Comparison of ENCODE assay signal across 14 cellular contexts in the genomic region with DNA sequence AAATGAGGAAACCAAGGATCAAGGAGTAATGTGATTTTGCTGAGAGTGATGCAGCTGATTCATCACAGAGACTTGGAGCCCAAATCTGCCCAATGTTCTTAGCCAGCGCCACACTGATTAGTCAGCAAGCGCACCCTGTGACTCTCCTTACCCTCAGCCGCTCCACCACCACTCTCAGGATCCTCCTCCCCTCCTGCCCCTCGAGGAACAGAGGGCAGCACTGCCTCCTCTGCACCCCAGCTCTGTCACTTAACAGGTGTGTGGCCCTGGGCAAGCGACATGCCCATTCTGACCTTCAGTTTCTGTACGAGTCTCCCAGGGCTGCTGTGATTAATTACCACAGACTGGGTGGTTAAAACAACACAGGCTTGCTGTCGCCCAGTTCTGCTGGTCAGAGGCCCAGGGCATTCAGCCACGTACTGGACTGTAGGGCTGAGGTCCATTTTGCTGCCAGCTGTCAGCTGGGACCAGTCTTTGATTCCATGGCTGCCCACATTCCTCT. TPM values are rescaled to one million over a fixed set of nuclear protein-coding genes. Genes with fewer than 3 reads are reported as not detected.
DNase-seq lines count a peak whose midpoint lies in the region; ATAC-seq and TF ChIP-seq lines count a peak whose summit lies in the region.
"Had no signal": no experiment of that assay in that cellular context is flagged by ENCODE, and none has a peak within 500 bp of the region (broad histone marks: within the 10 kb centered on the region; RNA-seq: fewer than 3 reads in every experiment).

No MANE protein-coding gene starts in this region.

- no peak overlapping the region for H3K4me3 ChIP-seq in fibroblast of the aortic adventitia (ENCODE audit: low read depth, low read length)
- H3K4me3 ChIP-seq: K562, uterus had no signal

- H3K79me2 ChIP-seq in H9 (ENCODE audit: insufficient read depth, low read length), result no peaks in the 10 kb centered on the region

- no peak overlapping the region for H3K23ac ChIP-seq in H9 (ENCODE audit: insufficient read length, low read depth, low read length)

- H2BK15ac ChIP-seq in H9 (ENCODE audit: low read depth, low read length), result no peak overlapping the region

- no peak overlapping the region for H2BK5ac ChIP-seq in H9 (ENCODE audit: insufficient read length, low read length)

- no peak overlapping the region; the same call in 1 of the 2 replicates for H3K14ac ChIP-seq in H9 (ENCODE audit: insufficient read depth, low read length)

- H3K4me1 ChIP-seq in H9 (ENCODE audit: insufficient read depth, low read length), result no peaks in the 10 kb centered on the region
- H3K4me1 ChIP-seq: uterus had no signal

- H3K4ac ChIP-seq in H9 (ENCODE audit: low read depth, low read length), result no peak overlapping the region

- no peaks in the 10 kb centered on the region for H3K79me1 ChIP-seq in H9 (ENCODE audit: insufficient read depth, low read depth, low read length, poor library complexity, severe bottlenecking)

- no peak overlapping the region for H4K5ac ChIP-seq in H9 (ENCODE audit: insufficient read length, low read depth, low read length)

- H4K91ac ChIP-seq in H9 (ENCODE audit: insufficient read length, low read depth, low read length), result no peak overlapping the region

- ATAC-seq in HG03354 (IDR thresholded peaks at IDR 0.05; ENCODE audit: poor library complexity, severe bottlenecking, unreplicated experiment), result no peak
- ATAC-seq: K562 had no signal

- H3K9me3 ChIP-seq in H9 (ENCODE audit: control insufficient read depth, low read depth, low read length), result no peaks in the 10 kb centered on the region
- H3K9me3 ChIP-seq: uterus had no signal

- H3K27ac ChIP-seq in H9 (ENCODE audit: insufficient read length, low read depth, low read length), result no peak overlapping the region
- H3K27ac ChIP-seq: uterus had no signal

- no peak overlapping the region for H2BK120ac ChIP-seq in H9 (ENCODE audit: low read depth, low read length, poor library complexity, severe bottlenecking)

- no peak overlapping the region for H3K56ac ChIP-seq in H9 (ENCODE audit: insufficient read length, low read depth, low read length)

- no peak overlapping the region for H4K8ac ChIP-seq in H9 (replicated peaks; ENCODE audit: insufficient read length, low read depth, low read length)

- no peaks in the 10 kb centered on the region for H3K27me3 ChIP-seq in H9 (ENCODE audit: insufficient read depth, low read length)
- H3K27me3 ChIP-seq: uterus had no signal

- H3T11ph ChIP-seq in H9 (ENCODE audit: low read length), result no peak overlapping the region

- no peak overlapping the region for H2AK5ac ChIP-seq in H9 (ENCODE audit: insufficient read length, low read length)

- H3K27me3 Mint-ChIP-seq in H9 (ENCODE audit: low read depth), result peaks cover 13% of the 10 kb centered on the region

- no peak overlapping the region for H2AFZ ChIP-seq in H9 (ENCODE audit: low read length)

- no peak overlapping the region for H2BK20ac ChIP-seq in H9 (ENCODE audit: low read depth, low read length, poor library complexity, severe bottlenecking)

- no peak overlapping the region for H3K9ac ChIP-seq in H9 (ENCODE audit: extremely low read depth, insufficient read length, low read length)

- H3K4me2 ChIP-seq in H9 (ENCODE audit: insufficient read depth, insufficient read length, low read length), result no peak overlapping the region

- TF ChIP-seq CTCF in H9 (conservative IDR thresholded peaks at IDR 0.05) (no peak), fibroblast of the aortic adventitia (IDR thresholded peaks at IDR 0.05; ENCODE audit: insufficient read depth, low read length) (no peak)

- no peaks in the 10 kb centered on the region for H3K23me2 ChIP-seq in H9 (ENCODE audit: insufficient read length, low read depth, low read length, poor library complexity, severe bottlenecking)

- H2BK12ac ChIP-seq in H9 (ENCODE audit: insufficient read length, low read depth, low read length), result no peak overlapping the region

- no CpG with 5 or more reads among the region's 8 CpGs for WGBS in H9 (ENCODE audit: extremely low coverage, insufficient read length, low lambda C conversion rate)

- H3K36me3 Mint-ChIP-seq in H9 (ENCODE audit: insufficient read depth in 1 of 3, low read depth in 3 of 3), result peaks cover 0 to 6% (median 5%) of the 10 kb centered on the region in 3 experiments; a peak in 3 of 7 replicates

- no peaks in the 10 kb centered on the region for H4K20me1 ChIP-seq in H9 (ENCODE audit: control insufficient read depth, insufficient read depth, insufficient read length)

- H3K9me3 Mint-ChIP-seq in H9, result peaks cover 9% of the 10 kb centered on the region in 2 experiments

- peak overlapping the region; percentile 50 for H3K18ac ChIP-seq in H9 (ENCODE audit: insufficient read length, low read depth, low read length)

- no peak for DNase-seq in H9
- DNase-seq in amniotic epithelial cell (ENCODE audit: low read depth), result peak; percentile 72
- DNase-seq in fibroblast of the aortic adventitia (ENCODE audit: low read depth), result peak; percentile 87
- DNase-seq in stromal cell of bone marrow (ENCODE audit: low read depth), result peak; percentile 80
- no peak for DNase-seq in cerebellar cortex (ENCODE audit: low spot score)
- DNase-seq in SIG-M5 treated with dmso at 0.1 percent for 504 hours (lab: John Stamatoyannopoulos, UW; ENCODE audit: unreplicated experiment), result no peak
- DNase-seq: effector CD4-positive, alpha-beta T cell; GF-D8; NCI-H146; OCI-M1; uterus had no signal

- H3K4me1 Mint-ChIP-seq in H9, result peaks cover 10 to 11% of the 10 kb centered on the region in 2 experiments

- H3K4me3 Mint-ChIP-seq in H9, result no peak overlapping the region
- H3K4me3 Mint-ChIP-seq: T-helper 1 cell treated with Interleukin-12 subunit alpha and Interleukin-12 subunit beta and Interleukin-4 antibody, amounts not matched to agents 30 μg/mL and 1 μg/mL, for 36 hours had no signal

- no peak overlapping the region for H3K27ac Mint-ChIP-seq in H9
- H3K27ac Mint-ChIP-seq: T-helper 1 cell treated with Interleukin-12 subunit alpha and Interleukin-12 subunit beta and Interleukin-4 antibody, amounts not matched to agents 30 μg/mL and 1 μg/mL, for 36 hours had no signal

RNA-seq across cellular contexts. Expression of a gene that starts 36.1 kb away (rescaled TPM):
- total RNA-seq in H9 (2021) (0.31 and 0.74 TPM in 2 replicates), fibroblast of the aortic adventitia (ENCODE audit: low replicate concordance) (7.4 and 20.6 TPM in 2 replicates)

Comparison
In these comparisons a context has a peak if more than half of its experiments do, and no peak if none do; other contexts are left out.
1. DNase-seq: peak in amniotic epithelial cell (single experiment), fibroblast of the aortic adventitia (single experiment) and stromal cell of bone marrow (single experiment); none in H9 (single experiment), cerebellar cortex (single experiment) and SIG-M5 treated with dmso at 0.1 percent for 504 hours (single experiment).